In the genomic region with DNA sequence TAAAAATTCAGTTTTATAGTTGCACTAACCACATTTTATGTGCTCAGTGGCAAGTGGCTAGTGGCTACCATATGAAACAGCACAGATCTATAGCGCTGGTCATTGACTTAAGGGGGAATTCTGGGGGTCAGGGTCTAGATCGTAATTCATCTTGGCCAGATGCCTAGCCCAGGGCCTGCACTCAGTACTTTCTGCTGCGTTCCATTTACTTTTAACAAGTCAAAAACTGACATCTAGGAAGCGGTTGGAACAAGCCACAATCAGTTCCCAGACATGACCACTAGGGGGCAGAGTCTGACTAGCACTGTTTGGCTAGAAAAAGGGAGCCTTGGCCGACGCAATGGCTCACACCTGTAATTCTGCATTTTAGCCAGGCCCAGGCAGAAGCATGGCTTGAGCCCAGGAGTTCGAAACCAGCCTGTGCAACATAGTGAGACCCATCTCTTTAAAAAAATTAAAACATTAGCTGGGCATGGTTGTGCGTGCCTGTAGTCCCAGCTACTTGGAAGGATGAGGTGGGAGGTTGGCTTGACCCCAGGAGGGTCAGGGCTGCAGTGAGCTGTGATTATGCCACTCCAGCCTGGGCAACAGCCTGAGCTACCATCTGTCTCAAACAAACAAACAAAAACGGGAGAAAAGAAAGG, we compare ENCODE assay signal across 1 cellular context.
TF ChIP-seq lines count a peak whose summit lies in the region.

No MANE protein-coding gene starts in this region.

TF ChIP-seq in HepG2, 621 proteins besides CTCF, POLR2A, EP300 and RAD21 (continues in another document):
- TF ChIP-seq SP2 (CRISPR knock-in tag; IDR thresholded peaks at IDR 0.05), result no peak
- no peak for TF ChIP-seq MAFG (CRISPR knock-in tag; IDR thresholded peaks at IDR 0.05)
- TF ChIP-seq TP53 (CRISPR knock-in tag; conservative IDR thresholded peaks at IDR 0.05), result 0 out of 2 replicates have a peak, but pooled peaks have one; percentile 57
- TF ChIP-seq THAP8 (CRISPR knock-in tag; IDR thresholded peaks at IDR 0.05; ENCODE audit: borderline replicate concordance), result no peak
- TF ChIP-seq RBM22 (optimal IDR thresholded peaks at IDR 0.05; ENCODE audit: low read length), result no peak
- no peak for TF ChIP-seq JUNB (CRISPR knock-in tag; IDR thresholded peaks at IDR 0.05; ENCODE audit: borderline replicate concordance)
- TF ChIP-seq, protein P1, sequence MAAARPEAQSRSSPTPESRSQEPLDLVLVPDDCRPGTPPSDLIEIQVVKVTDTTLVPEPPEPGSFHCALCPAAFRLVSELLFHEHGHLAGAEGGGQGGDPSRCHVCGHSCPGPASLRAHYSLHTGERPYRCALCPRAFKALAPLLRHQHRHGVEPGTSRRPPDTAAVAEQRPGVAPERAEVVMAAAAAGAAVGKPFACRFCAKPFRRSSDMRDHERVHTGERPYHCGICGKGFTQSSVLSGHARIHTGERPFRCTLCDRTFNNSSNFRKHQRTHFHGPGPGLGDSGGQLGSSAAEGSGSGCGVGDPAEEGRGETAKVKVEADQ (CRISPR knock-in tag; IDR thresholded peaks at IDR 0.05; ENCODE audit: borderline replicate concordance), result peak; percentile 63
- no peak for TF ChIP-seq POLR2AphosphoS5 (IDR thresholded peaks at IDR 0.05; ENCODE audit: low read depth, low read length)
- TF ChIP-seq ZNF124 (CRISPR knock-in tag; IDR thresholded peaks at IDR 0.05), result 0 out of 2 replicates have a peak, but pooled peaks have one; percentile 37
- peak; percentile 87 for TF ChIP-seq IRF2 (CRISPR knock-in tag; IDR thresholded peaks at IDR 0.05)
- TF ChIP-seq PHF21A (CRISPR knock-in tag; IDR thresholded peaks at IDR 0.05), result peak; percentile 71; the same call in 1 of the 2 replicates
- TF ChIP-seq, protein P2, sequence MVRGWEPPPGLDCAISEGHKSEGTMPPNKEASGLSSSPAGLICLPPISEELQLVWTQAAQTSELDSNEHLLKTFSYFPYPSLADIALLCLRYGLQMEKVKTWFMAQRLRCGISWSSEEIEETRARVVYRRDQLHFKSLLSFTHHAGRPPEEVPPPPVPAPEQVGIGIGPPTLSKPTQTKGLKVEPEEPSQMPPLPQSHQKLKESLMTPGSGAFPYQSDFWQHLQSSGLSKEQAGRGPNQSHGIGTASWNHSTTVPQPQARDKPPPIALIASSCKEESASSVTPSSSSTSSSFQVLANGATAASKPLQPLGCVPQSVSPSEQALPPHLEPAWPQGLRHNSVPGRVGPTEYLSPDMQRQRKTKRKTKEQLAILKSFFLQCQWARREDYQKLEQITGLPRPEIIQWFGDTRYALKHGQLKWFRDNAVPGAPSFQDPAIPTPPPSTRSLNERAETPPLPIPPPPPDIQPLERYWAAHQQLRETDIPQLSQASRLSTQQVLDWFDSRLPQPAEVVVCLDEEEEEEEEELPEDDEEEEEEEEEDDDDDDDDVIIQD (CRISPR knock-in tag; IDR thresholded peaks at IDR 0.05; ENCODE audit: low read depth), result peak; percentile 71; the same call in 1 of the 2 replicates
- TF ChIP-seq HNRNPLL (IDR thresholded peaks at IDR 0.05; ENCODE audit: low read depth, low read length, poor library complexity, severe bottlenecking), result no peak
- TF ChIP-seq FOXK1 (CRISPR knock-in tag; IDR thresholded peaks at IDR 0.05; ENCODE audit: borderline replicate concordance, low read depth), result peak; percentile 67; the same call in 1 of the 2 replicates
- no peak for TF ChIP-seq GABPA (IDR thresholded peaks at IDR 0.05; ENCODE audit: low read depth, low read length)
- 0 out of 2 replicates have a peak, but pooled peaks have one; percentile 35 for TF ChIP-seq GABPA (CRISPR knock-in tag; IDR thresholded peaks at IDR 0.05; ENCODE audit: low read depth)
- TF ChIP-seq FOXO1 (CRISPR knock-in tag; IDR thresholded peaks at IDR 0.05), result peak; percentile 32; the same call in 1 of the 2 replicates
- 0 out of 2 replicates have a peak, but pooled peaks have one; percentile 47 for TF ChIP-seq GLI4 (CRISPR knock-in tag; IDR thresholded peaks at IDR 0.05; ENCODE audit: borderline replicate concordance)
- TF ChIP-seq ZNF660 (CRISPR knock-in tag; IDR thresholded peaks at IDR 0.05; ENCODE audit: borderline replicate concordance, low read depth), result no peak
- TF ChIP-seq PRDM10 (CRISPR knock-in tag; IDR thresholded peaks at IDR 0.05; ENCODE audit: low read depth), result peak; percentile 59; the same call in 1 of the 2 replicates
- peak; percentile 54; the same call in 1 of the 2 replicates for TF ChIP-seq NFIC (IDR thresholded peaks at IDR 0.05; ENCODE audit: low read length)
- peak; percentile 85; the same call in 1 of the 2 replicates for TF ChIP-seq KDM4B (CRISPR knock-in tag; IDR thresholded peaks at IDR 0.05)
- TF ChIP-seq, protein P3, sequence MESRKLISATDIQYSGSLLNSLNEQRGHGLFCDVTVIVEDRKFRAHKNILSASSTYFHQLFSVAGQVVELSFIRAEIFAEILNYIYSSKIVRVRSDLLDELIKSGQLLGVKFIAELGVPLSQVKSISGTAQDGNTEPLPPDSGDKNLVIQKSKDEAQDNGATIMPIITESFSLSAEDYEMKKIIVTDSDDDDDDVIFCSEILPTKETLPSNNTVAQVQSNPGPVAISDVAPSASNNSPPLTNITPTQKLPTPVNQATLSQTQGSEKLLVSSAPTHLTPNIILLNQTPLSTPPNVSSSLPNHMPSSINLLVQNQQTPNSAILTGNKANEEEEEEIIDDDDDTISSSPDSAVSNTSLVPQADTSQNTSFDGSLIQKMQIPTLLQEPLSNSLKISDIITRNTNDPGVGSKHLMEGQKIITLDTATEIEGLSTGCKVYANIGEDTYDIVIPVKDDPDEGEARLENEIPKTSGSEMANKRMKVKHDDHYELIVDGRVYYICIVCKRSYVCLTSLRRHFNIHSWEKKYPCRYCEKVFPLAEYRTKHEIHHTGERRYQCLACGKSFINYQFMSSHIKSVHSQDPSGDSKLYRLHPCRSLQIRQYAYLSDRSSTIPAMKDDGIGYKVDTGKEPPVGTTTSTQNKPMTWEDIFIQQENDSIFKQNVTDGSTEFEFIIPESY (CRISPR knock-in tag; IDR thresholded peaks at IDR 0.05), result peak; percentile 65; the same call in 1 of the 2 replicates
- TF ChIP-seq TEAD3 (CRISPR knock-in tag; optimal IDR thresholded peaks at IDR 0.05; ENCODE audit: borderline replicate concordance), result peak; percentile 76
- peak; percentile 79 for TF ChIP-seq ZMYM4 (CRISPR knock-in tag; IDR thresholded peaks at IDR 0.05)
- TF ChIP-seq HOXA5 (CRISPR knock-in tag; IDR thresholded peaks at IDR 0.05), result peak; percentile 66; the same call in 1 of the 2 replicates
- TF ChIP-seq ZMYM3 (CRISPR knock-in tag; IDR thresholded peaks at IDR 0.05), result peak; percentile 94
- TF ChIP-seq, protein P4, sequence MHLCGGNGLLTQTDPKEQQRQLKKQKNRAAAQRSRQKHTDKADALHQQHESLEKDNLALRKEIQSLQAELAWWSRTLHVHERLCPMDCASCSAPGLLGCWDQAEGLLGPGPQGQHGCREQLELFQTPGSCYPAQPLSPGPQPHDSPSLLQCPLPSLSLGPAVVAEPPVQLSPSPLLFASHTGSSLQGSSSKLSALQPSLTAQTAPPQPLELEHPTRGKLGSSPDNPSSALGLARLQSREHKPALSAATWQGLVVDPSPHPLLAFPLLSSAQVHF (CRISPR knock-in tag; IDR thresholded peaks at IDR 0.05), result no peak
- TF ChIP-seq ZNF761 (CRISPR knock-in tag; conservative IDR thresholded peaks at IDR 0.05), result no peak
- peak; percentile 60; the same call in 1 of the 2 replicates for TF ChIP-seq POGK (CRISPR knock-in tag; conservative IDR thresholded peaks at IDR 0.05)
- no peak for TF ChIP-seq SMYD3 (CRISPR knock-in tag; IDR thresholded peaks at IDR 0.05)
- peak; percentile 58 for TF ChIP-seq FOSL2 (CRISPR knock-in tag; IDR thresholded peaks at IDR 0.05)
- TF ChIP-seq, protein P5, sequence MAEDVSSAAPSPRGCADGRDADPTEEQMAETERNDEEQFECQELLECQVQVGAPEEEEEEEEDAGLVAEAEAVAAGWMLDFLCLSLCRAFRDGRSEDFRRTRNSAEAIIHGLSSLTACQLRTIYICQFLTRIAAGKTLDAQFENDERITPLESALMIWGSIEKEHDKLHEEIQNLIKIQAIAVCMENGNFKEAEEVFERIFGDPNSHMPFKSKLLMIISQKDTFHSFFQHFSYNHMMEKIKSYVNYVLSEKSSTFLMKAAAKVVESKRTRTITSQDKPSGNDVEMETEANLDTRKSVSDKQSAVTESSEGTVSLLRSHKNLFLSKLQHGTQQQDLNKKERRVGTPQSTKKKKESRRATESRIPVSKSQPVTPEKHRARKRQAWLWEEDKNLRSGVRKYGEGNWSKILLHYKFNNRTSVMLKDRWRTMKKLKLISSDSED (CRISPR knock-in tag; IDR thresholded peaks at IDR 0.05), result no peak
- peak; percentile 74; the same call in 1 of the 2 replicates for TF ChIP-seq SSRP1 (CRISPR knock-in tag; IDR thresholded peaks at IDR 0.05)
- no peak for TF ChIP-seq TBP (CRISPR knock-in tag; IDR thresholded peaks at IDR 0.05)
- no peak for TF ChIP-seq ATF5 (CRISPR knock-in tag; IDR thresholded peaks at IDR 0.05; ENCODE audit: low read depth)
- TF ChIP-seq ZNF687 (CRISPR knock-in tag; IDR thresholded peaks at IDR 0.05), result peak; percentile 17; the same call in 1 of the 2 replicates
- no peak for TF ChIP-seq CREB1 (IDR thresholded peaks at IDR 0.05)
- peak; percentile 64 for TF ChIP-seq CREB1 (CRISPR knock-in tag; IDR thresholded peaks at IDR 0.05)
- TF ChIP-seq ZNF230 (CRISPR knock-in tag; IDR thresholded peaks at IDR 0.05), result 0 out of 2 replicates have a peak, but pooled peaks have one; percentile 57
- TF ChIP-seq ZNF24 (IDR thresholded peaks at IDR 0.05), result peak; percentile 23; the same call in 1 of the 2 replicates
- peak; percentile 45 for TF ChIP-seq ZNF670 (CRISPR knock-in tag; IDR thresholded peaks at IDR 0.05; ENCODE audit: borderline replicate concordance)
